In the genomic region with DNA sequence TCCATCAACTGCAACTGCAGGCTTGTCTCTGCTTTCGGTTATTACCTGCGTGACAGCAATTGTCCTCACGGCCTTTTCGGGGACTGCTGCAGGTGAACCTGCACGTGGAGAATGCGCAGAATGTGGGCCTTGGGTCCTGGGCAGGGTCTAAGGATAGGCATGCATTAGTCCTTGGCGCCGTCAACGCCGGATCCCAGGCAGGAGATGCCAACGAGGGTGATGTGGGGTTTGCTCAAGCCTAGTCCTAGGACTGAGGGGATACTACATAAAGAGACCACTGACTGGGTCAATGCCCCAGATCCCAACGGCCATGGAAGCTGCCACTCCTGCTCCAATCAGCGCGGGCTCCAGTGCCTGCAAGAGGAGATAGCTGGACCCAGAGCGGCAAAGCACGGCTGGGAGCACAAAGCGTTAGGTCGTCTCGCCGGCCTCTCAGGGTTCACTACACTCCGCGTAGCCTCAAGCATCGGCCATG, we compare ENCODE assay signal across 8 cellular contexts. TPM values are rescaled to one million over a fixed set of nuclear protein-coding genes. Genes with fewer than 3 reads are reported as not detected.
A peak's percentile ranks its signal among the peaks of the same experiment; 100 is the strongest.
DNase-seq lines count a peak whose midpoint lies in the region; ATAC-seq, FAIRE-seq and TF ChIP-seq lines count a peak whose summit lies in the region.

No MANE protein-coding gene starts in this region.

- H3F3A ChIP-seq in OCI-LY1 (ENCODE audit: insufficient read depth, low read length) = peaks cover 11% of the 10 kb centered on the region; the same call in 1 of the 2 replicates

- no peaks in the 10 kb centered on the region for H3K9me2 ChIP-seq in OCI-LY1 (ENCODE audit: low read depth, low read length)

- FAIRE-seq in D721Med (lab: Jason Lieb, UNC) = no peak

- DNase-seq in retina = peak; percentile 95
- DNase-seq in NCI-H446 treated with DMSO at 0.1 percent for 48 hours (lab: John Stamatoyannopoulos, UW) = no peak
- no peak for DNase-seq in foreskin keratinocyte
- no peak for DNase-seq in NCI-H345 treated with DMSO at 0.1 percent for 48 hours (lab: John Stamatoyannopoulos, UW; ENCODE audit: unreplicated experiment)
- no peak for DNase-seq in D721Med (ENCODE audit: insufficient read length, low spot score)

- WGBS in esophagus, 2 donors = 24 to 25% methylated on average over 23 of the region's 23 CpGs

- H3K79me2 ChIP-seq in OCI-LY1 (ENCODE audit: insufficient read depth, low read length) = peaks cover 31% of the 10 kb centered on the region

- H3K27me3 ChIP-seq in OCI-LY1 (ENCODE audit: insufficient read depth, low read length) = no peaks in the 10 kb centered on the region
- no peaks in the 10 kb centered on the region for H3K27me3 ChIP-seq in esophagus (ENCODE audit: control insufficient read depth in 1 of 2, insufficient read depth in 2 of 2, low read length in 2 of 2)
- no peaks in the 10 kb centered on the region for H3K27me3 ChIP-seq in foreskin keratinocyte

- TF ChIP-seq CTCF in OCI-LY1 (IDR thresholded peaks at IDR 0.05; ENCODE audit: low read length) = no peak; the same call in 1 of the 2 replicates
- no peak for TF ChIP-seq CTCF in foreskin keratinocyte (conservative IDR thresholded peaks at IDR 0.05)
- TF ChIP-seq CTCF in D721Med (IDR thresholded peaks at IDR 0.05; ENCODE audit: insufficient read depth, missing control alignments) = no peak

- H3K9me3 ChIP-seq in OCI-LY1 (ENCODE audit: low read length) (no peaks in the 10 kb centered on the region; the same call in 1 of the 2 replicates), esophagus (ENCODE audit: control insufficient read depth in 2 of 2, insufficient read depth in 1 of 2, low read depth in 1 of 2, low read length in 1 of 2) (no peaks in the 10 kb centered on the region)

- H3K27ac ChIP-seq in OCI-LY1 (ENCODE audit: low read depth, low read length, poor library complexity, severe bottlenecking) (peak overlapping the region; percentile 62), esophagus (ENCODE audit: low read depth in 2 of 2, low read length in 1 of 2) (peak overlapping the region; percentile 81 to 85), foreskin keratinocyte (no peak overlapping the region)

- peak overlapping the region; percentile 89 for H3K4me2 ChIP-seq in OCI-LY1 (ENCODE audit: low read length)

- peaks cover 81% of the 10 kb centered on the region for H3K36me3 ChIP-seq in OCI-LY1 (ENCODE audit: insufficient read depth, low read length)
- H3K36me3 ChIP-seq in esophagus (ENCODE audit: control insufficient read depth in 2 of 2, insufficient read depth in 2 of 2, low read length in 1 of 2) = peaks cover 0 to 33% of the 10 kb centered on the region in 2 donors

- H3K4me1 ChIP-seq in OCI-LY1 (ENCODE audit: insufficient read depth, low read length, severe bottlenecking) (peaks cover 90% of the 10 kb centered on the region), esophagus (ENCODE audit: control insufficient read depth in 2 of 2, insufficient read depth in 2 of 2, low read length in 1 of 2) (peaks cover 19 to 29% of the 10 kb centered on the region in 2 donors), foreskin keratinocyte (peaks cover 6% of the 10 kb centered on the region)

- peak overlapping the region; percentile 68 for H3K4me3 ChIP-seq in OCI-LY1 (ENCODE audit: low read depth, low read length, poor library complexity, severe bottlenecking)
- peak overlapping the region; percentile 12 to 27 for H3K4me3 ChIP-seq in esophagus (ENCODE audit: low read depth in 1 of 2, low read length in 2 of 2)

- no peaks in the 10 kb centered on the region for H4K20me1 ChIP-seq in OCI-LY1 (ENCODE audit: insufficient read depth, low read length)

- peak; percentile 23 for ATAC-seq in GM19455 (IDR thresholded peaks at IDR 0.05; ENCODE audit: unreplicated experiment)
- ATAC-seq in foreskin keratinocyte = no peak

- peak overlapping the region; percentile 80 for H3K9ac ChIP-seq in OCI-LY1 (ENCODE audit: low read length)

- no peak overlapping the region for H2AFZ ChIP-seq in OCI-LY1 (ENCODE audit: low read length)

RNA-seq across cellular contexts. Expression of a gene that starts 0.4 kb away (rescaled TPM):
- 10 to 100 TPM in 1 of 2 donors, 1 to 10 TPM in 1; 7.9 to 16.2 TPM for polyA plus RNA-seq in esophagus
- 29.5 and 33.2 TPM in 2 replicates for total RNA-seq in foreskin keratinocyte
- polyA plus RNA-seq in foreskin keratinocyte = 18.6 and 20.0 TPM in 2 replicates

RNA-seq across cellular contexts. Expression of a gene that starts 5.5 kb away (rescaled TPM):
- polyA plus RNA-seq in esophagus (10 to 100 TPM; 31.2 to 82.3 TPM), foreskin keratinocyte (266 and 289 TPM in 2 replicates)
- 195 and 214 TPM in 2 replicates for total RNA-seq in foreskin keratinocyte
